24 cellular contexts compared by ENCODE assay signal in genomic region chr4:94701606-94702300, GRCh38. TPM values are rescaled to one million over a fixed set of nuclear protein-coding genes. Genes with fewer than 3 reads are reported as not detected.
"Had no signal": no experiment of that assay in that cellular context is flagged by ENCODE, and none has a peak within 500 bp of the region (broad histone marks: within the 10 kb centered on the region; RNA-seq: fewer than 3 reads in every experiment).

No MANE protein-coding gene starts in this region.

- DNase-seq: activated CD4-positive, alpha-beta T cell treated with anti-CD3 and anti-CD28 coated beads for 4 hours; activated CD4-positive, alpha-beta T cell treated with anti-CD3 and anti-CD28 coated beads, Interleukin-2, amount 50 U/mL, for 4 hours; activated effector memory CD4-positive, alpha-beta T cell treated with Interleukin-2 at 50 U/mL for 16 hours; activated naive CD4-positive, alpha-beta T cell treated with Interleukin-2 at 50 U/mL for 16 hours; caudate nucleus; effector CD8-positive, alpha-beta T cell; erythroblast; gastrocnemius medialis; immature natural killer cell; kidney; left colon; mammary epithelial cell; naive thymus-derived CD8-positive, alpha-beta T cell; occipital lobe; right cardiac atrium; stimulated activated CD4-positive, alpha-beta T cell treated with anti-CD3 and anti-CD28 coated beads, Interleukin-12 subunit alpha, Interleukin-12 subunit beta, amount 100 ng/mL, for 4 hours; stimulated activated CD4-positive, alpha-beta T cell treated with anti-CD3 and anti-CD28 coated beads, Interleukin-4, amount 100 ng/mL, for 1 hour; stimulated activated naive CD8-positive, alpha-beta T cell treated with anti-CD3 and anti-CD28 coated beads, Interleukin-15, Interleukin-2, amounts not matched to agents 100 U/mL and 50 U/mL, for 24 hours; T-helper 2 cell; testis; uterus had no signal

- H2AFZ ChIP-seq: hepatocyte had no signal

- H3K4me3 ChIP-seq: gastrocnemius medialis, hepatocyte, skin epidermis, testis, uterus had no signal

- H3K4me2 ChIP-seq: hepatocyte had no signal

- ATAC-seq: gastrocnemius medialis; left colon; naive thymus-derived CD8-positive, alpha-beta T cell; stimulated activated naive CD8-positive, alpha-beta T cell treated with anti-CD3 and anti-CD28 coated beads, Interleukin-15, Interleukin-2, amounts not matched to agents 100 U/mL and 50 U/mL, for 24 hours had no signal

- H3K4me1 ChIP-seq: ascending aorta, gastrocnemius medialis, testis, uterus had no signal

- H3K9me3 ChIP-seq: ascending aorta, gastrocnemius medialis, testis, uterus had no signal

- H3K27ac ChIP-seq: gastrocnemius medialis, hepatocyte, skin epidermis, testis, uterus had no signal

- H3K36me3 ChIP-seq: ascending aorta, gastrocnemius medialis, uterus had no signal

- H3K79me2 ChIP-seq: hepatocyte had no signal

- H3K27me3 ChIP-seq: ascending aorta, gastrocnemius medialis, hepatocyte, testis, uterus had no signal

RNA-seq across cellular contexts. Expression of gene BMPR1B, which starts 56.0 kb away (rescaled TPM):
- total RNA-seq: naive thymus-derived CD8-positive, alpha-beta T cell had no signal
